Comparison of ENCODE assay signal across 8 cellular contexts in genomic region chr1:27979151-27979858, GRCh38. TPM values are rescaled to one million over a fixed set of nuclear protein-coding genes. Genes with fewer than 3 reads are reported as not detected.
DNase-seq lines count a peak whose midpoint lies in the region; ATAC-seq and TF ChIP-seq lines count a peak whose summit lies in the region.

No MANE protein-coding gene starts in this region.

- H3K36me3 Mint-ChIP-seq in activated T-cell treated with anti-CD3 and anti-CD28 coated beads, Interleukin-2, amount 50 U/mL, for 24 hours (ENCODE audit: low read depth) = peaks cover 36% of the 10 kb centered on the region

- H3K79me2 ChIP-seq in hepatocyte = no peaks in the 10 kb centered on the region

- peaks cover 0 to 5% of the 10 kb centered on the region in 2 donors for H3K36me3 ChIP-seq in adrenal gland (replicated peaks in 1 of 2)
- H3K36me3 ChIP-seq in hepatocyte (replicated peaks; ENCODE audit: insufficient read depth, low read depth) = peaks cover 3% of the 10 kb centered on the region

- no peaks in the 10 kb centered on the region for H3K4me1 ChIP-seq in adrenal gland (replicated peaks in 1 of 2)
- H3K4me1 ChIP-seq in hepatocyte (ENCODE audit: insufficient read depth) = no peaks in the 10 kb centered on the region

- H3K9me2 ChIP-seq in hepatocyte (replicated peaks; ENCODE audit: insufficient read depth) = no peaks in the 10 kb centered on the region

- 53 to 69% (median 65%) methylated on average over 1 of the region's 1 CpG for WGBS in adrenal gland, 4 donors
- WGBS in hepatocyte (ENCODE audit: low lambda C conversion rate, missing lambda C conversion rate) = 46% methylated on average over 1 of the region's 1 CpG

- H3K27ac ChIP-seq in adrenal gland (no peak overlapping the region), hepatocyte (no peak overlapping the region)

- H3K9me3 Mint-ChIP-seq in activated T-cell treated with anti-CD3 and anti-CD28 coated beads, Interleukin-2, amount 50 U/mL, for 24 hours = no peaks in the 10 kb centered on the region
- H3K9me3 Mint-ChIP-seq in stimulated activated naive CD8-positive, alpha-beta T cell treated with anti-CD3 and anti-CD28 coated beads, Interleukin-15, amount 100 ng/mL, for 72 hours = no peaks in the 10 kb centered on the region

- H3K9me3 ChIP-seq in adrenal gland (replicated peaks in 1 of 3) (no peaks in the 10 kb centered on the region), hepatocyte (ENCODE audit: low read depth) (no peaks in the 10 kb centered on the region)

- no peaks in the 10 kb centered on the region for H3K27me3 Mint-ChIP-seq in activated T-cell treated with anti-CD3 and anti-CD28 coated beads, Interleukin-2, amount 50 U/mL, for 24 hours
- H3K27me3 Mint-ChIP-seq in stimulated activated naive CD8-positive, alpha-beta T cell treated with anti-CD3 and anti-CD28 coated beads, Interleukin-15, amount 100 ng/mL, for 72 hours = no peaks in the 10 kb centered on the region

- TF ChIP-seq POLR2A in adrenal gland (IDR thresholded peaks at IDR 0.05) = no peak

- TF ChIP-seq CTCF in adrenal gland (IDR thresholded peaks at IDR 0.05) (peak; percentile 23 to 76 (median 60)), hepatocyte (IDR thresholded peaks at IDR 0.05; ENCODE audit: poor library complexity) (peak; percentile 60)

- intact Hi-C loops in adrenal gland (cut with DNase I) = loop anchor here in 1 of 2 donors (5.0 kb wide), 1 partner anchor 122 kb away; no protein-coding TSS in a partner anchor

- no peaks in the 10 kb centered on the region for H4K20me1 ChIP-seq in hepatocyte (ENCODE audit: insufficient read depth, poor library complexity, severe bottlenecking)

- H3K4me2 ChIP-seq in hepatocyte = no peak overlapping the region

- ATAC-seq in stimulated activated naive CD8-positive, alpha-beta T cell treated with anti-CD3 and anti-CD28 coated beads, Interleukin-15, amount 100 ng/mL, for 72 hours = peak; percentile 87

- H3K4me3 ChIP-seq in adrenal gland (no peak overlapping the region), hepatocyte (no peak overlapping the region)

- H2AFZ ChIP-seq in hepatocyte = no peak overlapping the region

- H3K27me3 ChIP-seq in adrenal gland = no peaks in the 10 kb centered on the region
- H3K27me3 ChIP-seq in hepatocyte = no peaks in the 10 kb centered on the region

- DNase-seq in activated T-cell treated with anti-CD3 and anti-CD28 coated beads, Interleukin-2, amount 50 U/mL, for 24 hours = no peak
- DNase-seq in activated T-cell treated with anti-CD3 and anti-CD28 coated beads for 4 hours (no peak), NCI-H1436 treated with DMSO at 0.1 percent for 48 hours (lab: John Stamatoyannopoulos, UW) (peak; percentile 12), adrenal gland (no peak), hepatocyte (ENCODE audit: low spot score) (peak; percentile 74), NCI-H226 (no peak)
- no peak for DNase-seq in stimulated activated naive CD8-positive, alpha-beta T cell treated with anti-CD3 and anti-CD28 coated beads, Interleukin-15, amount 100 ng/mL, for 72 hours
- DNase-seq in activated CD4-positive, CD25-positive, alpha-beta regulatory T cell (lab: John Stamatoyannopoulos, UW) = no peak

- H3K4me1 Mint-ChIP-seq in activated T-cell treated with anti-CD3 and anti-CD28 coated beads, Interleukin-2, amount 50 U/mL, for 24 hours (ENCODE audit: low read depth) = peaks cover 4% of the 10 kb centered on the region
- H3K4me1 Mint-ChIP-seq in stimulated activated naive CD8-positive, alpha-beta T cell treated with anti-CD3 and anti-CD28 coated beads, Interleukin-15, amount 100 ng/mL, for 72 hours = no peaks in the 10 kb centered on the region

- H3K27ac Mint-ChIP-seq in activated T-cell treated with anti-CD3 and anti-CD28 coated beads, Interleukin-2, amount 50 U/mL, for 24 hours = peak overlapping the region; percentile 76
- H3K27ac Mint-ChIP-seq in stimulated activated naive CD8-positive, alpha-beta T cell treated with anti-CD3 and anti-CD28 coated beads, Interleukin-15, amount 100 ng/mL, for 72 hours = no peak overlapping the region

- H3K4me3 Mint-ChIP-seq in activated T-cell treated with anti-CD3 and anti-CD28 coated beads, Interleukin-2, amount 50 U/mL, for 24 hours = no peak overlapping the region
- no peak overlapping the region for H3K4me3 Mint-ChIP-seq in stimulated activated naive CD8-positive, alpha-beta T cell treated with anti-CD3 and anti-CD28 coated beads, Interleukin-15, amount 100 ng/mL, for 72 hours

RNA-seq across cellular contexts. Expression of gene XKR8, which starts 19.5 kb away (rescaled TPM):
- total RNA-seq in adrenal gland (10 to 100 TPM in 2 of 8 donors, 1 to 10 TPM in 6; 3.3 to 10.7 (median 6.6) TPM), hepatocyte (12.5 and 17.9 TPM in 2 replicates)
- polyA plus RNA-seq in adrenal gland (1 to 10 TPM; 2.7 to 8.0 (median 5.3) TPM), hepatocyte (17.4 and 20.2 TPM in 2 replicates)

RNA-seq across cellular contexts. Expression of gene SMPDL3B, which starts 44.5 kb away (rescaled TPM):
- total RNA-seq in adrenal gland = not detected
- polyA plus RNA-seq in adrenal gland = under 1 TPM in 1 of 3 donors, not detected in 2; 0.26 TPM
- total RNA-seq in hepatocyte = 17.3 and 19.6 TPM in 2 replicates
- 11.2 and 16.2 TPM in 2 replicates for polyA plus RNA-seq in hepatocyte

Comparison
In these comparisons a context has a peak if more than half of its experiments do, and no peak if none do; other contexts are left out.
1. DNase-seq: peak in NCI-H1436 treated with DMSO at 0.1 percent for 48 hours (single experiment) and hepatocyte (single experiment); none in activated T-cell treated with anti-CD3 and anti-CD28 coated beads, Interleukin-2, amount 50 U/mL, for 24 hours (single experiment), activated T-cell treated with anti-CD3 and anti-CD28 coated beads for 4 hours (single experiment), adrenal gland (0 of 7), stimulated activated naive CD8-positive, alpha-beta T cell treated with anti-CD3 and anti-CD28 coated beads, Interleukin-15, amount 100 ng/mL, for 72 hours (0 of 2), activated CD4-positive, CD25-positive, alpha-beta regulatory T cell (0 of 4) and NCI-H226 (single experiment).
2. RNA of gene SMPDL3B, which starts 44.5 kb away (total RNA-seq): 17.3 to 19.6 TPM in hepatocyte; not detected in adrenal gland; every median in the first group is over 10 times any median in the second.